17 cellular contexts compared by ENCODE assay signal in the genomic region with DNA sequence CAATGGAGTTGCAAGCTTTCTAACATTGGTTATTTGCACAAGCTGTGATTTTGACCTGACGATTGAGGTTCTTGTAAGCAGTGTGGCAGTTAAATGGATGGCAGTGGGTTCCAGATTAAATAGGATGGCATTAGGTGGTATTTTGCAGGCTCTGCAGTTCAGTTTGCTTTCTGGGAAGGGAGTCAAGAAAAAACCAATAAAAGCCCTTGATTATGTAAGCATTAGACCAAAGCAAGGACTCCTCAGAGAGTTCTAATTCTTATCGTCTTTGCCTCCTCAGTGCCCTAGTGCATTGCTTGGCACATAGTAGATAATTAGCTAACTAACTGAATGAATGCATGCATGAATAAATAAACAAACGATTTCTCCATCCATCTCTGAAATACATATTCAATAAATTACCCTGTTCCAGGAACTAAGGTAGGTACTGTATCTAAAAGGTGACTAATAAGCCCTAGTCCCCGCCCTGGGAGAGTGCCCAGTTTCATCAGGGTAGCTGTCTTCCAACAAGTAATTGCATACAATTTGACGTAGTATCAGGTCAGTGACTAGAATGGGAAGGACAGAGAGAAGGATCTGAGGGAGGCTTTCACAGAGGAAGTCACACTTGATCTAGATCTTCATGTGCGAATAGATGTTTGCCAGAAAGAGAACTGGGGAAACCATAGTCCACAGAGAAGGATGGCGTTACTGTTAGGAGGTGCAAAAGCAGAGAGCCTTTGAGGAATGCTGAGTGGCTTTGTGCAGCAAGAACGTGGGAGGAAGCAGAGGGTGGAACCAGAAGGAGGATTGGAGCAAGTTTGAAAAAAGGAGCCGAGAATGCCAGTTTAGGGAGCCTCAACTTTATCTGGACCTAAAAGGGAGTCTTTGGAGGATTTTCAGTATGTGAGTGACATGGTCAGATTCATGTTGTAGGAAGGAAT.
A peak's percentile ranks its signal among the peaks of the same experiment; 100 is the strongest.
DNase-seq lines count a peak whose midpoint lies in the region; ATAC-seq and TF ChIP-seq lines count a peak whose summit lies in the region.
"Had no signal": no experiment of that assay in that cellular context is flagged by ENCODE, and none has a peak within 500 bp of the region (broad histone marks: within the 10 kb centered on the region; RNA-seq: fewer than 3 reads in every experiment).

No MANE protein-coding gene starts in this region.

- H3K4me3 Mint-ChIP-seq in effector memory CD8-positive, alpha-beta T cell: peak overlapping the region; percentile 65 to 77
- H3K4me3 Mint-ChIP-seq in natural killer cell: peak overlapping the region; percentile 86
- H3K4me3 Mint-ChIP-seq in stimulated activated memory B cell treated with anti-CD40 and anti-IgM and Interleukin-4, amounts not matched to agents 10 μg/mL and 1 μg/mL and 100 μg/mL, for 72 hours: no peak overlapping the region
- H3K4me3 Mint-ChIP-seq: B cell had no signal

- TF ChIP-seq CTCF in natural killer cell (IDR thresholded peaks at IDR 0.05): no peak

- DNase-seq in Caki2 (ENCODE audit: low read depth) (peak; percentile 51), NCI-H69 (lab: John Stamatoyannopoulos, UW) (peak; percentile 78), natural killer cell (peak; percentile 25), NCI-H1694 (lab: John Stamatoyannopoulos, UW) (no peak)
- no peak for DNase-seq in effector memory CD8-positive, alpha-beta T cell
- DNase-seq: activated CD4-positive, alpha-beta T cell treated with anti-CD3 and anti-CD28 coated beads, Interleukin-2, amount 50 U/mL, for 4 hours; activated gamma-delta T cell treated with Interleukin-2 at 50 U/mL for 16 hours; brain microvascular endothelial cell; effector memory CD4-positive, alpha-beta T cell; NCI-H1417; NCI-H524; stimulated activated naive CD4-positive, alpha-beta T cell treated with Interleukin-2 at 50 U/mL for 16 hours had no signal

- no peaks in the 10 kb centered on the region for H3K9me3 Mint-ChIP-seq in effector memory CD8-positive, alpha-beta T cell
- no peaks in the 10 kb centered on the region for H3K9me3 Mint-ChIP-seq in natural killer cell
- no peaks in the 10 kb centered on the region for H3K9me3 Mint-ChIP-seq in stimulated activated memory B cell treated with anti-CD40 and anti-IgM and Interleukin-4, amounts not matched to agents 10 μg/mL and 1 μg/mL and 100 μg/mL, for 72 hours

- peak overlapping the region; percentile 0 to 84 for H3K27ac Mint-ChIP-seq in effector memory CD8-positive, alpha-beta T cell
- H3K27ac Mint-ChIP-seq in natural killer cell: peak overlapping the region; percentile 3 to 79
- no peak overlapping the region for H3K27ac Mint-ChIP-seq in stimulated activated memory B cell treated with anti-CD40 and anti-IgM and Interleukin-4, amounts not matched to agents 10 μg/mL and 1 μg/mL and 100 μg/mL, for 72 hours
- H3K27ac Mint-ChIP-seq: B cell had no signal

- peak; percentile 75 for ATAC-seq in effector memory CD8-positive, alpha-beta T cell (replicated peaks)
- ATAC-seq in natural killer cell (peak; percentile 75 to 86 (median 82)), GM19351 (IDR thresholded peaks at IDR 0.05; ENCODE audit: unreplicated experiment) (no peak), GM18861 (IDR thresholded peaks at IDR 0.05; ENCODE audit: unreplicated experiment) (no peak)
- ATAC-seq in stimulated activated memory B cell treated with anti-CD40 and anti-IgM and Interleukin-4, amounts not matched to agents 10 μg/mL and 1 μg/mL and 100 μg/mL, for 72 hours: no peak
- ATAC-seq: right cardiac atrium had no signal

- H3K4me1 Mint-ChIP-seq in effector memory CD8-positive, alpha-beta T cell (ENCODE audit: low read depth in 2 of 2): peaks cover 49 to 58% of the 10 kb centered on the region in 2 donors
- H3K4me1 Mint-ChIP-seq in natural killer cell: peaks cover 64 to 71% of the 10 kb centered on the region in 2 donors
- H3K4me1 Mint-ChIP-seq in stimulated activated memory B cell treated with anti-CD40 and anti-IgM and Interleukin-4, amounts not matched to agents 10 μg/mL and 1 μg/mL and 100 μg/mL, for 72 hours: peaks cover 4% of the 10 kb centered on the region

- H3K27me3 Mint-ChIP-seq in effector memory CD8-positive, alpha-beta T cell: no peaks in the 10 kb centered on the region
- peaks cover 0 to 5% of the 10 kb centered on the region in 2 donors for H3K27me3 Mint-ChIP-seq in natural killer cell (ENCODE audit: low read depth in 2 of 2)
- peaks cover 34% of the 10 kb centered on the region for H3K27me3 Mint-ChIP-seq in stimulated activated memory B cell treated with anti-CD40 and anti-IgM and Interleukin-4, amounts not matched to agents 10 μg/mL and 1 μg/mL and 100 μg/mL, for 72 hours

- peaks cover 3% of the 10 kb centered on the region for H3K36me3 Mint-ChIP-seq in effector memory CD8-positive, alpha-beta T cell (ENCODE audit: insufficient read depth)
- H3K36me3 Mint-ChIP-seq in natural killer cell: no peaks in the 10 kb centered on the region
- no peaks in the 10 kb centered on the region for H3K36me3 Mint-ChIP-seq in stimulated activated memory B cell treated with anti-CD40 and anti-IgM and Interleukin-4, amounts not matched to agents 10 μg/mL and 1 μg/mL and 100 μg/mL, for 72 hours

- in situ Hi-C loops in Caki2 (cut with HindIII; ENCODE audit: low pct_unique_long_range_greater_than_20kb, low sequenced_read_pairs): no loop called here

- intact Hi-C loops in natural killer cell (cut with micrococcal nuclease): loop anchor here (2.0 kb wide), 1 partner anchor 19 kb away; no protein-coding TSS in a partner anchor

Comparison
In these comparisons a context has a peak if more than half of its experiments do, and no peak if none do; other contexts are left out.
1. DNase-seq: peak in Caki2 (single experiment), NCI-H69 (single experiment) and natural killer cell (single experiment); none in effector memory CD8-positive, alpha-beta T cell (0 of 3) and NCI-H1694 (single experiment).
2. ATAC-seq: peak in effector memory CD8-positive, alpha-beta T cell (single experiment) and natural killer cell (3 of 3); none in stimulated activated memory B cell treated with anti-CD40 and anti-IgM and Interleukin-4, amounts not matched to agents 10 μg/mL and 1 μg/mL and 100 μg/mL, for 72 hours (single experiment), GM19351 (single experiment) and GM18861 (single experiment).